Comparison of ENCODE assay signal across 8 cellular contexts in genomic region chr6:21438237-21438985, GRCh38.
DNase-seq lines count a peak whose midpoint lies in the region; ATAC-seq and TF ChIP-seq lines count a peak whose summit lies in the region.

No MANE protein-coding gene starts in this region.

- no peak overlapping the region for H2BK120ac ChIP-seq in mesenchymal stem cell (ENCODE audit: low read depth, low read length)

- no peak overlapping the region for H3K4me2 ChIP-seq in mesenchymal stem cell (ENCODE audit: low read length, poor library complexity, severe bottlenecking)

- no peak overlapping the region for H2BK12ac ChIP-seq in mesenchymal stem cell (ENCODE audit: low read length in 2 of 2)

- H3K4me3 ChIP-seq in GM12865 (ENCODE audit: low read depth, low read length) = peak overlapping the region; percentile 58
- no peak overlapping the region for H3K4me3 ChIP-seq in mesenchymal stem cell (ENCODE audit: insufficient read depth in 1 of 2, low read depth in 1 of 2, low read length in 2 of 2)
- no peak overlapping the region for H3K4me3 ChIP-seq in right atrium auricular region
- H3K4me3 ChIP-seq in A673 (ENCODE audit: low read depth, low read length, poor library complexity, severe bottlenecking) = no peak overlapping the region

- H2BK15ac ChIP-seq in mesenchymal stem cell (ENCODE audit: low read depth, poor library complexity, severe bottlenecking) = no peak overlapping the region

- POLR2A ChIA-PET in A673 (lab: Charles Lee; ENCODE audit: low non-redundant PET) = interaction anchor here (0.6 kb wide), 1 partner anchor 519 kb away, joined by 3 read pairs; no protein-coding TSS in a partner anchor

- H2BK5ac ChIP-seq in mesenchymal stem cell (ENCODE audit: low read depth, low read length, poor library complexity, severe bottlenecking) = no peak overlapping the region

- H3K36me3 Mint-ChIP-seq in IgD-negative memory B cell = peaks cover 1% of the 10 kb centered on the region
- H3K36me3 Mint-ChIP-seq in activated naive CD8-positive, alpha-beta T cell = no peaks in the 10 kb centered on the region

- no peaks in the 10 kb centered on the region for H3K36me3 ChIP-seq in mesenchymal stem cell (ENCODE audit: control insufficient read depth in 1 of 2, insufficient read depth in 2 of 2, low read depth in 1 of 2, low read length in 2 of 2)
- H3K36me3 ChIP-seq in right atrium auricular region = no peaks in the 10 kb centered on the region
- no peaks in the 10 kb centered on the region for H3K36me3 ChIP-seq in A673 (ENCODE audit: insufficient read depth, low read length, poor library complexity, severe bottlenecking)

- no peak overlapping the region for H3K4ac ChIP-seq in mesenchymal stem cell (ENCODE audit: low read depth in 1 of 2, low read length in 2 of 2)

- peak; percentile 97 for ATAC-seq in GM21515 (IDR thresholded peaks at IDR 0.05; ENCODE audit: unreplicated experiment)

- no peaks in the 10 kb centered on the region for H3K9me3 ChIP-seq in mesenchymal stem cell (ENCODE audit: control insufficient read depth, low read length)
- H3K9me3 ChIP-seq in right atrium auricular region = no peaks in the 10 kb centered on the region
- H3K9me3 ChIP-seq in A673 (ENCODE audit: low read depth, low read length, poor library complexity, severe bottlenecking) = no peaks in the 10 kb centered on the region

- no peaks in the 10 kb centered on the region for H3K27me3 Mint-ChIP-seq in IgD-negative memory B cell
- H3K27me3 Mint-ChIP-seq in activated naive CD8-positive, alpha-beta T cell = peaks cover 2% of the 10 kb centered on the region

- no peak overlapping the region for H4K91ac ChIP-seq in mesenchymal stem cell (ENCODE audit: low read length)

- no peak overlapping the region for H4K8ac ChIP-seq in mesenchymal stem cell (ENCODE audit: low read length)

- WGBS in mesenchymal stem cell = 96% methylated on average over 10 of the region's 10 CpGs

- intact Hi-C loops in A673 (cut with micrococcal nuclease; ENCODE audit: unreplicated experiment) = no loop called here

- CTCF ChIA-PET in A673 (lab: Charles Lee) = no interaction called here

- H3K27me3 ChIP-seq in mesenchymal stem cell (ENCODE audit: control insufficient read depth in 1 of 2, insufficient read depth in 1 of 2, low read length in 2 of 2) (no peaks in the 10 kb centered on the region), right atrium auricular region (no peaks in the 10 kb centered on the region), A673 (replicated peaks; ENCODE audit: insufficient read depth, low read depth, low read length, poor library complexity) (no peaks in the 10 kb centered on the region)

- peak; percentile 95 for DNase-seq in GM12865 (ENCODE audit: low read depth)
- no peak for DNase-seq in mesenchymal stem cell
- no peak for DNase-seq in right atrium auricular region (ENCODE audit: low spot score)
- DNase-seq in A673 (ENCODE audit: low spot score) = no peak
- DNase-seq in amygdala (lab: John Stamatoyannopoulos, UW) = no peak

- TF ChIP-seq CTCF in GM12865 (IDR thresholded peaks at IDR 0.05; ENCODE audit: insufficient read depth, low read depth, low read length, missing control alignments) (no peak), right atrium auricular region (IDR thresholded peaks at IDR 0.05) (no peak), A673 (conservative IDR thresholded peaks at IDR 0.05; ENCODE audit: low read depth, low read length) (no peak)

- no peak overlapping the region for H3K23ac ChIP-seq in mesenchymal stem cell (ENCODE audit: low read length in 2 of 2)

- peaks cover 18 to 21% (median 18%) of the 10 kb centered on the region in 3 donors for H3K4me1 Mint-ChIP-seq in IgD-negative memory B cell
- H3K4me1 Mint-ChIP-seq in activated naive CD8-positive, alpha-beta T cell (ENCODE audit: low read depth) = peaks cover 21% of the 10 kb centered on the region

- peaks cover 1% of the 10 kb centered on the region for H3K4me1 ChIP-seq in mesenchymal stem cell (ENCODE audit: control insufficient read depth, insufficient read depth, low read depth, low read length)
- H3K4me1 ChIP-seq in right atrium auricular region = no peaks in the 10 kb centered on the region
- H3K4me1 ChIP-seq in A673 (ENCODE audit: insufficient read depth, low read length, poor library complexity, severe bottlenecking) = no peaks in the 10 kb centered on the region

- no peak overlapping the region for H3K18ac ChIP-seq in mesenchymal stem cell (ENCODE audit: low read depth in 1 of 2, low read length in 2 of 2)

- H3K79me1 ChIP-seq in mesenchymal stem cell (replicated peaks; ENCODE audit: low read length, poor library complexity, severe bottlenecking) = no peaks in the 10 kb centered on the region

- peaks cover 0 to 3% (median 0%) of the 10 kb centered on the region in 3 donors for H3K9me3 Mint-ChIP-seq in IgD-negative memory B cell
- H3K9me3 Mint-ChIP-seq in activated naive CD8-positive, alpha-beta T cell (ENCODE audit: low read depth) = no peaks in the 10 kb centered on the region

- no peak overlapping the region for H3K9ac ChIP-seq in mesenchymal stem cell (ENCODE audit: low read length)

- BruUV-seq in A673 (replicated peaks; lab: Mats Ljungman, UMichigan) = no TSS peak

- H2AK5ac ChIP-seq in mesenchymal stem cell (ENCODE audit: low read length, severe bottlenecking) = no peak overlapping the region

- H3K14ac ChIP-seq in mesenchymal stem cell (ENCODE audit: low read length in 2 of 2) = no peak overlapping the region

- H3K4me3 Mint-ChIP-seq in IgD-negative memory B cell = peak overlapping the region; percentile 32 to 89 (median 70)
- H3K4me3 Mint-ChIP-seq in activated naive CD8-positive, alpha-beta T cell = no peak overlapping the region

- H3K27ac Mint-ChIP-seq in IgD-negative memory B cell = peak overlapping the region; percentile 42 to 75 (median 53)
- peak overlapping the region; percentile 83 for H3K27ac Mint-ChIP-seq in activated naive CD8-positive, alpha-beta T cell

- H2AFZ ChIP-seq in mesenchymal stem cell (ENCODE audit: low read depth, low read length) = no peak overlapping the region

- H3K27ac ChIP-seq in mesenchymal stem cell (ENCODE audit: low read length, poor library complexity, severe bottlenecking) (no peak overlapping the region), right atrium auricular region (no peak overlapping the region), A673 (ENCODE audit: low read depth, low read length, poor library complexity, severe bottlenecking) (no peak overlapping the region)
